Comparison of ENCODE assay signal across 19 cellular contexts in genomic region chr10:103746598-103746997, GRCh38.
A peak's percentile ranks its signal among the peaks of the same experiment; 100 is the strongest.
DNase-seq lines count a peak whose midpoint lies in the region; ATAC-seq and TF ChIP-seq lines count a peak whose summit lies in the region.
"Had no signal": no experiment of that assay in that cellular context is flagged by ENCODE, and none has a peak within 500 bp of the region (broad histone marks: within the 10 kb centered on the region; RNA-seq: fewer than 3 reads in every experiment).

No MANE protein-coding gene starts in this region.

- H2AFZ ChIP-seq in PC-9 = no peak overlapping the region
- H2AFZ ChIP-seq in trophoblast cell (ENCODE audit: insufficient read depth, low read length, poor library complexity) = no peak overlapping the region

- H4K12ac ChIP-seq in trophoblast cell (ENCODE audit: low read depth, low read length) = no peak overlapping the region

- no peak overlapping the region for H2BK5ac ChIP-seq in trophoblast cell (ENCODE audit: low read depth, low read length, poor library complexity)

- H3K14ac ChIP-seq in trophoblast cell (ENCODE audit: low read length) = no peak overlapping the region

- no peak overlapping the region for H3K4ac ChIP-seq in trophoblast cell (ENCODE audit: low read depth, low read length)

- no peak overlapping the region for H2AK5ac ChIP-seq in trophoblast cell (ENCODE audit: low read length)

- H4K8ac ChIP-seq in trophoblast cell (ENCODE audit: low read depth, low read length) = no peak overlapping the region

- POLR2A ChIA-PET in activated CD4-positive, alpha-beta T cell treated with anti-CD3 and anti-CD28 coated beads for 36 hours (lab: Charles Lee) = no interaction called here
- POLR2A ChIA-PET in PC-9 (lab: Charles Lee; ENCODE audit: unreplicated experiment) = no interaction called here

- DNase-seq in activated CD4-positive, alpha-beta T cell treated with anti-CD3 and anti-CD28 coated beads for 36 hours = no peak
- DNase-seq in activated CD4-positive, alpha-beta T cell treated with anti-CD3 and anti-CD28 coated beads for 48 hours = no peak
- DNase-seq in PC-9 (no peak), colonic mucosa (no peak), trophoblast cell (no peak), natural killer cell (no peak), NCI-H2227 treated with DMSO at 0.1 percent for 48 hours (lab: John Stamatoyannopoulos, UW) (no peak)
- DNase-seq: activated naive CD4-positive, alpha-beta T cell treated with Interleukin-2 at 50 U/mL for 16 hours; DMS79 treated with DMSO at 0.1 percent for 48 hours; H7; Kasumi-1; lower lobe of right lung; NCI-H82; Peyer's patch; spleen had no signal

- no peaks in the 10 kb centered on the region for H4K20me1 ChIP-seq in PC-9 (ENCODE audit: insufficient read depth)

- peaks cover 8% of the 10 kb centered on the region for H3K79me1 ChIP-seq in trophoblast cell (ENCODE audit: low read length)

- TF ChIP-seq CTCF in PC-9 (conservative IDR thresholded peaks at IDR 0.05) (no peak), colonic mucosa (IDR thresholded peaks at IDR 0.05) (no peak), natural killer cell (IDR thresholded peaks at IDR 0.05) (no peak)

- no peak overlapping the region for H3K23ac ChIP-seq in trophoblast cell (ENCODE audit: low read length)

- no peak overlapping the region for H3K4me3 Mint-ChIP-seq in activated CD4-positive, alpha-beta T cell treated with anti-CD3 and anti-CD28 coated beads for 36 hours
- H3K4me3 Mint-ChIP-seq in natural killer cell = no peak overlapping the region
- H3K4me3 Mint-ChIP-seq: naive thymus-derived CD8-positive, alpha-beta T cell had no signal

- H3K4me2 ChIP-seq in PC-9 (peak overlapping the region; percentile 77), trophoblast cell (ENCODE audit: low read length) (no peak overlapping the region)

- BruUV-seq in PC-9 (replicated peaks; lab: Mats Ljungman, UMichigan) = no TSS peak

- peak overlapping the region; percentile 85 for H3K27ac ChIP-seq in PC-9
- peak overlapping the region; percentile 32 for H3K27ac ChIP-seq in colonic mucosa
- no peak overlapping the region for H3K27ac ChIP-seq in trophoblast cell (ENCODE audit: low read depth, low read length)
- H3K27ac ChIP-seq: C4-2B, lower lobe of right lung, Peyer's patch, spleen, VCaP had no signal

- H4K91ac ChIP-seq in trophoblast cell (ENCODE audit: low read depth, low read length) = peak overlapping the region; percentile 41

- H3K36me3 ChIP-seq in PC-9 (ENCODE audit: low read depth) (no peaks in the 10 kb centered on the region), colonic mucosa (no peaks in the 10 kb centered on the region), trophoblast cell (ENCODE audit: control insufficient read depth in 1 of 2, insufficient read depth in 2 of 2, low read length in 2 of 2) (no peaks in the 10 kb centered on the region)
- H3K36me3 ChIP-seq: lower lobe of right lung, Peyer's patch, spleen had no signal

- H2BK12ac ChIP-seq in trophoblast cell (ENCODE audit: low read length) = no peak overlapping the region

- ATAC-seq in activated CD4-positive, alpha-beta T cell treated with anti-CD3 and anti-CD28 coated beads for 36 hours = no peak
- ATAC-seq in natural killer cell (no peak), HG03469 (IDR thresholded peaks at IDR 0.05; ENCODE audit: unreplicated experiment) (no peak)
- ATAC-seq: naive thymus-derived CD8-positive, alpha-beta T cell had no signal

- no peaks in the 10 kb centered on the region for H3K9me3 ChIP-seq in PC-9 (ENCODE audit: insufficient read depth, low read depth)
- H3K9me3 ChIP-seq in colonic mucosa = no peaks in the 10 kb centered on the region
- H3K9me3 ChIP-seq in trophoblast cell (ENCODE audit: insufficient read depth, low read depth, low read length) = no peaks in the 10 kb centered on the region
- H3K9me3 ChIP-seq: lower lobe of right lung, Peyer's patch, spleen had no signal

- peaks cover 39% of the 10 kb centered on the region for H3F3A ChIP-seq in PC-9 (ENCODE audit: insufficient read depth, low read depth)

- no peak overlapping the region for H2BK120ac ChIP-seq in trophoblast cell (ENCODE audit: insufficient read depth, low read length, poor library complexity)

- intact Hi-C loops in activated CD4-positive, alpha-beta T cell treated with anti-CD3 and anti-CD28 coated beads for 36 hours (cut with DNase I, micrococcal nuclease) = no loop called here
- intact Hi-C loops in PC-9 (cut with micrococcal nuclease; ENCODE audit: unreplicated experiment) = loop anchor here (2.0 kb wide), 1 partner anchor 34 kb away; no protein-coding TSS in a partner anchor
- intact Hi-C loops in colonic mucosa (cut with DNase I) = no loop called here
- intact Hi-C loops in natural killer cell (cut with micrococcal nuclease) = no loop called here

- no peaks in the 10 kb centered on the region for H3K36me3 Mint-ChIP-seq in activated CD4-positive, alpha-beta T cell treated with anti-CD3 and anti-CD28 coated beads for 36 hours (ENCODE audit: low read depth)
- H3K36me3 Mint-ChIP-seq in natural killer cell = no peaks in the 10 kb centered on the region
- H3K36me3 Mint-ChIP-seq: naive thymus-derived CD8-positive, alpha-beta T cell had no signal

- H3K9ac ChIP-seq in colonic mucosa (ENCODE audit: low read depth in 2 of 2, low read length in 2 of 2) (no peak overlapping the region), trophoblast cell (ENCODE audit: low read length) (no peak overlapping the region)

- no peaks in the 10 kb centered on the region for H3K9me3 Mint-ChIP-seq in activated CD4-positive, alpha-beta T cell treated with anti-CD3 and anti-CD28 coated beads for 36 hours (ENCODE audit: low read depth)
- H3K9me3 Mint-ChIP-seq in natural killer cell = no peaks in the 10 kb centered on the region

- H3K4me1 Mint-ChIP-seq in activated CD4-positive, alpha-beta T cell treated with anti-CD3 and anti-CD28 coated beads for 36 hours = peaks cover 45% of the 10 kb centered on the region
- peaks cover 0 to 5% of the 10 kb centered on the region in 2 donors for H3K4me1 Mint-ChIP-seq in natural killer cell

- H3K27me3 Mint-ChIP-seq in activated CD4-positive, alpha-beta T cell treated with anti-CD3 and anti-CD28 coated beads for 36 hours = no peaks in the 10 kb centered on the region
- peaks cover 0 to 4% of the 10 kb centered on the region in 2 donors for H3K27me3 Mint-ChIP-seq in natural killer cell (ENCODE audit: low read depth in 2 of 2)

- no peak overlapping the region for H3K4me3 ChIP-seq in PC-9
- no peak overlapping the region for H3K4me3 ChIP-seq in colonic mucosa
- no peak overlapping the region for H3K4me3 ChIP-seq in trophoblast cell (ENCODE audit: low read depth, low read length)
- H3K4me3 ChIP-seq: lower lobe of right lung, Peyer's patch, spleen had no signal

- H3K27me3 ChIP-seq in PC-9 (ENCODE audit: insufficient read depth, low read depth) (no peaks in the 10 kb centered on the region), colonic mucosa (no peaks in the 10 kb centered on the region), trophoblast cell (ENCODE audit: insufficient read depth, low read length) (no peaks in the 10 kb centered on the region)
- H3K27me3 ChIP-seq: Peyer's patch, spleen had no signal

- H3K9me2 ChIP-seq in PC-9 (ENCODE audit: insufficient read depth) = no peaks in the 10 kb centered on the region

- CTCF ChIA-PET in activated CD4-positive, alpha-beta T cell treated with anti-CD3 and anti-CD28 coated beads for 36 hours (lab: Charles Lee) = no interaction called here
- CTCF ChIA-PET in PC-9 (lab: Charles Lee) = no interaction called here

- WGBS in trophoblast cell (ENCODE audit: extremely low coverage, insufficient coverage, insufficient read length) = no CpG with 5 or more reads among the region's 9 CpGs

- no peaks in the 10 kb centered on the region for H3K79me2 ChIP-seq in PC-9 (ENCODE audit: low read depth)
- peaks cover 4% of the 10 kb centered on the region for H3K79me2 ChIP-seq in trophoblast cell (ENCODE audit: control insufficient read depth, insufficient read depth, low read length, poor library complexity)

- H3K4me1 ChIP-seq in PC-9 (replicated peaks; ENCODE audit: insufficient read depth) (peaks cover 55% of the 10 kb centered on the region), colonic mucosa (peaks cover 12% of the 10 kb centered on the region), trophoblast cell (ENCODE audit: control insufficient read depth in 1 of 2, insufficient read depth in 2 of 2, low read length in 2 of 2) (peaks cover 20 to 26% of the 10 kb centered on the region in 2 experiments)

- no peak overlapping the region for H3K18ac ChIP-seq in trophoblast cell (ENCODE audit: low read length)

- peak overlapping the region; percentile 68 for H3K27ac Mint-ChIP-seq in activated CD4-positive, alpha-beta T cell treated with anti-CD3 and anti-CD28 coated beads for 36 hours
- no peak overlapping the region for H3K27ac Mint-ChIP-seq in natural killer cell
